8 cellular contexts compared by ENCODE assay signal in genomic region chr4:38132140-38132673, GRCh38.
DNase-seq lines count a peak whose midpoint lies in the region; ATAC-seq, FAIRE-seq and TF ChIP-seq lines count a peak whose summit lies in the region.

No MANE protein-coding gene starts in this region.

- no peak for TF ChIP-seq CTCF in GM12878 (IDR thresholded peaks at IDR 0.05 in 2 of 3, conservative IDR thresholded peaks at IDR 0.05 in 1 of 3; ENCODE audit: control insufficient read depth in 2 of 3, extremely low read depth in 1 of 3, insufficient read depth in 1 of 3, low read depth in 3 of 3, low read length in 3 of 3)

- H3K4me3 Mint-ChIP-seq in T-cell = peak overlapping the region; percentile 35 to 69 (median 69)

- TF ChIP-seq POLR2A in GM12878 (IDR thresholded peaks at IDR 0.05; ENCODE audit: low read depth, low read length) = peak; percentile 74

- H3K79me2 ChIP-seq in GM12878 (ENCODE audit: control insufficient read depth, insufficient read depth, low read length) = no peaks in the 10 kb centered on the region

- no peaks in the 10 kb centered on the region for H3K9me3 ChIP-seq in GM12878 (replicated peaks; ENCODE audit: control insufficient read depth, insufficient read depth, low read length)

- no peaks in the 10 kb centered on the region for H3K9me3 Mint-ChIP-seq in T-cell

- intact Hi-C loops in GM12878 (cut with micrococcal nuclease; ENCODE audit: unreplicated experiment) = loop anchor here (1.0 to 5.0 kb wide), 7 partner anchors 29 to 725 kb away; partner anchors contain the start of genes TBC1D1 and TLR6

- H3K36me3 Mint-ChIP-seq in T-cell = peaks cover 39% of the 10 kb centered on the region

- peak overlapping the region; percentile 82 to 91 for H3K27ac Mint-ChIP-seq in T-cell

- in situ Hi-C loops in GM12878 (cut with MboI) = loop anchor here (5.0 to 25.0 kb wide), 3 partner anchors 45 to 1480 kb away; no protein-coding TSS in a partner anchor

- CTCF ChIA-PET in T-cell (lab: Charles Lee) = interaction anchor here (0.6 to 1.5 kb wide), 4 partner anchors 48 to 683 kb away, joined by 3 to 5 read pairs (median 4); no protein-coding TSS in a partner anchor
- CTCF ChIA-PET in GM12878 (lab: Yijun Ruan, JAX) = interaction anchor here (0.6 to 6.0 kb wide), 18 partner anchors 9 to 1031 kb away, joined by 3 to 43 read pairs (median 4); partner anchors contain the start of gene TLR1

- TF ChIP-seq EP300 in GM12878 (IDR thresholded peaks at IDR 0.05; ENCODE audit: borderline replicate concordance in 1 of 2, control insufficient read depth in 1 of 2, low read depth in 2 of 2, low read length in 2 of 2) = peak; percentile 100

- BruUV-seq in GM12878 (replicated peaks; lab: Mats Ljungman, UMichigan) = no TSS peak

- DNase-seq in T-cell (peak; percentile 4 to 77 (median 56)), GM12878 (ENCODE audit: low read depth, low spot score) (peak; percentile 100), kidney glomerular epithelial cell (lab: John Stamatoyannopoulos, UW) (peak; percentile 92), T1000 (lab: John Stamatoyannopoulos, UW) (no peak), mesenteric fat pad (ENCODE audit: low spot score) (no peak)
- peak; percentile 53 to 74 for DNase-seq in stimulated activated CD4-positive, alpha-beta T cell treated with anti-CD3 and anti-CD28 coated beads, Interleukin-2, amount 100 ng/mL, for 24 hours

- peaks cover 57 to 64% (median 60%) of the 10 kb centered on the region in 3 donors for H3K4me1 Mint-ChIP-seq in T-cell

- RAD21 ChIA-PET in GM12878 (lab: Charles Lee; ENCODE audit: unreplicated experiment) = interaction anchor here (0.7 to 9.1 kb wide), 27 partner anchors 12 to 724 kb away, joined by 3 to 128 read pairs (median 6); partner anchors contain the start of gene TLR10

- H3K4me1 ChIP-seq in GM12878 (ENCODE audit: control insufficient read depth, insufficient read depth, low read length) = peaks cover 68% of the 10 kb centered on the region

- SMC1A ChIA-PET in GM12878 (lab: Charles Lee; ENCODE audit: uncharacterized antibody, unreplicated experiment) = interaction anchor here (0.5 to 7.7 kb wide), 31 partner anchors 9 to 1969 kb away, joined by 3 to 102 read pairs (median 5); partner anchors contain the start of gene TLR10

- ATAC-seq in GM18499 (IDR thresholded peaks at IDR 0.05; ENCODE audit: insufficient read depth, unreplicated experiment) = peak; percentile 61
- ATAC-seq in HG02870 (IDR thresholded peaks at IDR 0.05; ENCODE audit: unreplicated experiment) = peak; percentile 43
- peak; percentile 75 to 81 (median 78) for ATAC-seq in T-cell (replicated peaks in 1 of 4)
- peak; percentile 63 for ATAC-seq in GM12878

- POLR2A ChIA-PET in T-cell (lab: Charles Lee) (interaction anchor here in 1 of 2 donors (0.6 to 0.7 kb wide), 3 partner anchors 31 to 535 kb away, joined by 3 to 4 read pairs (median 3); no protein-coding TSS in a partner anchor), GM12878 (lab: Charles Lee) (interaction anchor here (0.7 to 4.6 kb wide), 12 partner anchors 9 to 598 kb away, joined by 3 to 38 read pairs (median 4); no protein-coding TSS in a partner anchor)

- WGBS in GM12878 (ENCODE audit: insufficient coverage, insufficient replicate concordance, low lambda C conversion rate, missing lambda C conversion rate) = 1% methylated on average over 8 of the region's 8 CpGs

- TF ChIP-seq RAD21 in GM12878 (IDR thresholded peaks at IDR 0.05; ENCODE audit: insufficient read depth, low read depth, low read length) = peak; percentile 14; the same call in 1 of the 2 replicates

- peak overlapping the region; percentile 61 for H3K9ac ChIP-seq in GM12878 (ENCODE audit: control insufficient read depth, insufficient read depth, low read length)

- no peaks in the 10 kb centered on the region for H3K27me3 ChIP-seq in GM12878 (replicated peaks in 1 of 2; ENCODE audit: control insufficient read depth in 2 of 2, insufficient read depth in 2 of 2, low read length in 1 of 2)

- H4K20me1 ChIP-seq in GM12878 (ENCODE audit: control insufficient read depth, insufficient read depth) = no peaks in the 10 kb centered on the region

- peak; percentile 91 for FAIRE-seq in GM12878 (lab: Jason Lieb, UNC)

- H3K36me3 ChIP-seq in GM12878 (ENCODE audit: control insufficient read depth in 2 of 2, insufficient read depth in 2 of 2, low read length in 1 of 2) = peaks cover 0 to 1% of the 10 kb centered on the region in 2 experiments; a peak in 2 of 4 replicates

- H3K27me3 Mint-ChIP-seq in T-cell = no peaks in the 10 kb centered on the region

- peak overlapping the region; percentile 63 for H3K4me2 ChIP-seq in GM12878 (ENCODE audit: control insufficient read depth, insufficient read depth)

- H3K4me3 ChIP-seq in GM12878 = 0 out of 2 replicates have a peak overlapping the region, but pooled peaks have one; percentile 10

- no peak overlapping the region for H2AFZ ChIP-seq in GM12878 (ENCODE audit: control insufficient read depth, low read depth, low read length)

- H3K27ac ChIP-seq in GM12878 (ENCODE audit: control insufficient read depth, insufficient read depth) = peak overlapping the region; percentile 96

TF ChIP-seq in GM12878, 131 proteins besides CTCF, POLR2A, EP300 and RAD21 (continues in another document):
- TF ChIP-seq IRF5 (IDR thresholded peaks at IDR 0.05; ENCODE audit: borderline replicate concordance) = no peak; the same call in 1 of the 2 replicates
- peak; percentile 99 for TF ChIP-seq TBL1XR1 (IDR thresholded peaks at IDR 0.05; ENCODE audit: low read depth, low read length)
- peak; percentile 92 for TF ChIP-seq SP1 (IDR thresholded peaks at IDR 0.05; ENCODE audit: low read depth, low read length)
- TF ChIP-seq HDAC6 (IDR thresholded peaks at IDR 0.05; ENCODE audit: unreplicated experiment) = no peak
- no peak for TF ChIP-seq ZZZ3 (IDR thresholded peaks at IDR 0.05; ENCODE audit: control insufficient read depth, insufficient read length, low read depth)
- peak; percentile 96 for TF ChIP-seq ZNF687 (IDR thresholded peaks at IDR 0.05)
- no peak for TF ChIP-seq MYC (IDR thresholded peaks at IDR 0.05; ENCODE audit: insufficient read depth, insufficient read length, insufficient replicate concordance, low read length, severe bottlenecking)
- peak in 1 of 2 experiments; percentile 80; a peak in 1 of 3 replicates for TF ChIP-seq EGR1 (IDR thresholded peaks at IDR 0.05; ENCODE audit: borderline replicate concordance in 1 of 2, low read depth in 2 of 2, low read length in 2 of 2)
- no peak for TF ChIP-seq SUPT20H (IDR thresholded peaks at IDR 0.05; ENCODE audit: borderline replicate concordance, control insufficient read depth, low read depth, low read length)
- no peak for TF ChIP-seq ZNF207 (IDR thresholded peaks at IDR 0.05; ENCODE audit: borderline replicate concordance)
- TF ChIP-seq DPF2 (IDR thresholded peaks at IDR 0.05) = peak; percentile 98
- TF ChIP-seq RB1 (IDR thresholded peaks at IDR 0.05; ENCODE audit: borderline replicate concordance) = no peak; the same call in 1 of the 2 replicates
- TF ChIP-seq CEBPB (IDR thresholded peaks at IDR 0.05; ENCODE audit: borderline replicate concordance in 1 of 2, low read depth in 2 of 2, low read length in 2 of 2) = no peak
- TF ChIP-seq JUNB (IDR thresholded peaks at IDR 0.05) = peak; percentile 99
- TF ChIP-seq MEF2A (IDR thresholded peaks at IDR 0.05; ENCODE audit: insufficient read depth, low read depth, low read length) = peak; percentile 98
- peak; percentile 93 for TF ChIP-seq BMI1 (IDR thresholded peaks at IDR 0.05; ENCODE audit: borderline replicate concordance)
- no peak; the same call in 1 of the 2 replicates for TF ChIP-seq RFX5 (IDR thresholded peaks at IDR 0.05; ENCODE audit: low read depth, low read length)
- no peak for TF ChIP-seq HCFC1 (IDR thresholded peaks at IDR 0.05; ENCODE audit: low read length)

Comparison
In these comparisons a context has a peak if more than half of its experiments do, and no peak if none do; other contexts are left out.
1. DNase-seq: peak in T-cell (34 of 34), GM12878 (single experiment), kidney glomerular epithelial cell (single experiment) and stimulated activated CD4-positive, alpha-beta T cell treated with anti-CD3 and anti-CD28 coated beads, Interleukin-2, amount 100 ng/mL, for 24 hours (2 of 2); none in T1000 (single experiment) and mesenteric fat pad (single experiment).
2. Peak in every context shown above with its lines, with median percentiles within 50 percentile points of each other: ATAC-seq.